Comparison of ENCODE assay signal across 15 cellular contexts in the genomic region with DNA sequence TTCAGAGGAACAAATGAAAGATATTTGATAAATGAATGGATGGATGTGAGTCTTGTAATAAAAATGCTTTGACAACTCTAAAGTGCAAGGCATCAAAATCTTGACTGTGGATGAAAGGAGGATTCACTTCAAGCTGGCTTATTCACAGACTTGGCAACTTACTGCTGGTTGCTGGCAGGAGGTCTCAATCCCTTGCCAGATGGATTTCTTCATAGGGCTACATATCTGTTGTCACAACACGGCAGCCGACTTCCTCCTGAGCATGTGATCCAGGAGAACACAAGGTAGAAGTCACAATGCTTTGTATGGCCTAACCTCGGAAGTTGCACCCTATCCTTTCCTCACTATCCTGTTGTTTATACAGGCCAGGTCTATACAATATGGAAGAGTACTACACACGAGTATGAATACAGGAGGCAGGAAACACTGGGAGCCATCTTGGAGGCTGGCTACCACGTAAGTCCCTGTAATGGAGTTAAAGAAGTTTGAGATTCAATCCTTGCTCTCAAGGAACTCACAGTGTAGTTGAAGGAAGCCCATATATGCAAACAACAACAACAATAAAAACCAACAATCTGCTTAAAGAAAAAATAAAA.
"Had no signal": no experiment of that assay in that cellular context is flagged by ENCODE, and none has a peak within 500 bp of the region (broad histone marks: within the 10 kb centered on the region; RNA-seq: fewer than 3 reads in every experiment).

No MANE protein-coding gene starts in this region.

- H3K9ac ChIP-seq: neural progenitor cell had no signal

- DNase-seq: effector memory CD8-positive, alpha-beta T cell; foreskin keratinocyte; kidney glomerular epithelial cell; nucleus accumbens; pancreas; right cardiac atrium; stimulated activated CD4-positive, alpha-beta T cell treated with anti-CD3 and anti-CD28 coated beads, Interleukin-2, amount 100 ng/mL, for 48 hours; stimulated activated naive CD8-positive, alpha-beta T cell treated with anti-CD3 and anti-CD28 coated beads, Interleukin-15, Interleukin-2, amounts not matched to agents 100 U/mL and 50 U/mL, for 24 hours; testis; transverse colon had no signal

- H3K9me3 ChIP-seq: pancreas, testis, transverse colon had no signal

- H3K27me3 ChIP-seq: esophagus muscularis mucosa, foreskin keratinocyte, hepatocyte, pancreas, testis, transverse colon had no signal

- H3K27ac ChIP-seq: epithelial cell of prostate, esophagus muscularis mucosa, foreskin keratinocyte, hepatocyte, neural progenitor cell, pancreas, testis, transverse colon had no signal

- H3K4me1 ChIP-seq: esophagus muscularis mucosa, foreskin keratinocyte, neural progenitor cell, pancreas, testis, transverse colon had no signal

- H3K4me2 ChIP-seq: hepatocyte, neural progenitor cell, smooth muscle cell had no signal

- H3K79me2 ChIP-seq: hepatocyte had no signal

- H3K36me3 ChIP-seq: esophagus muscularis mucosa, neural progenitor cell, pancreas, transverse colon had no signal

- H3K4me3 ChIP-seq: esophagus muscularis mucosa, hepatocyte, neural progenitor cell, pancreas, smooth muscle cell, testis, transverse colon had no signal
